Comparison of ENCODE assay signal across 27 cellular contexts in the genomic region with DNA sequence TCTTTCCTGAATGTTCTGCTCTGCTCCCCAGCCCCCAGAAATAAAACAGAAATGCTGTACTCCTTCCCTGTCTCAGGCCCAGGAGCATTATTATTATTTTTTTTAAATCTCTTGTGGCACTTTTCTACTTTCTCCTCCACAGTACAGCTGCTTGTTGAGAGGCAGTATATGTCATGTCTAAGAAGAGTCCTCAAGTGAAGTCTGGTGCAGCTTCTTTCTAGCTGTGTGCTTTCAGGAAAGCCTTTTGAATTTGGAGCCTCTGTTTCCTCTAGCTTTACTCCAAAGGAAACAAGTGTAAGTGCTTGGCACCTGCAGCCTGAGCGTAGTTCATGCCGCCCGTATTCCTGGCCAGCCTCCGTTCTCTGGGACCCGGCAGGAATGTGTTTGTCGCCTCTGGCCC. TPM values are rescaled to one million over a fixed set of nuclear protein-coding genes. Genes with fewer than 3 reads are reported as not detected.
DNase-seq lines count a peak whose midpoint lies in the region; ATAC-seq, FAIRE-seq and TF ChIP-seq lines count a peak whose summit lies in the region.
"Had no signal": no experiment of that assay in that cellular context is flagged by ENCODE, and none has a peak within 500 bp of the region (broad histone marks: within the 10 kb centered on the region; RNA-seq: fewer than 3 reads in every experiment).

No MANE protein-coding gene starts in this region.

- no peak overlapping the region for H3K4me3 Mint-ChIP-seq in chondrocyte (ENCODE audit: unreplicated experiment)
- H3K4me3 Mint-ChIP-seq in type B pancreatic cell, result no peak overlapping the region
- H3K4me3 Mint-ChIP-seq: CD14-positive monocyte; CD4-positive, alpha-beta memory T cell; CD4-positive, CD25-positive, alpha-beta regulatory T cell; CD8-positive, alpha-beta memory T cell had no signal

- TF ChIP-seq RAD21 in HepG2 (CRISPR knock-in tag; IDR thresholded peaks at IDR 0.05), result no peak

- H3K9me3 Mint-ChIP-seq in chondrocyte (ENCODE audit: low read depth) (no peaks in the 10 kb centered on the region), type B pancreatic cell (peaks cover 17% of the 10 kb centered on the region)

- H3K4me2 ChIP-seq in HepG2 (ENCODE audit: low read depth, low read length), result no peak overlapping the region
- H3K4me2 ChIP-seq in PC-9, result no peak overlapping the region
- H3K4me2 ChIP-seq: A549, BLaER1 had no signal

- peak overlapping the region; percentile 28 for H3K27ac ChIP-seq in HepG2 (ENCODE audit: extremely low read length, insufficient read depth, low read length)
- H3K27ac ChIP-seq in right lobe of liver, result no peak overlapping the region
- H3K27ac ChIP-seq in tibial nerve, result no peak overlapping the region
- no peak overlapping the region for H3K27ac ChIP-seq in PC-9
- H3K27ac ChIP-seq: 22Rv1, A549, BLaER1 had no signal

- H3K36me3 Mint-ChIP-seq in chondrocyte (ENCODE audit: low read depth) (no peaks in the 10 kb centered on the region), type B pancreatic cell (peaks cover 20% of the 10 kb centered on the region)
- H3K36me3 Mint-ChIP-seq: CD14-positive monocyte; CD4-positive, alpha-beta memory T cell; CD4-positive, CD25-positive, alpha-beta regulatory T cell had no signal

- FAIRE-seq in HepG2 (lab: Jason Lieb, UNC), result no peak
- FAIRE-seq: A549, GM12878, GM12892, GM18507, GM19239 had no signal

- H3K79me2 ChIP-seq in HepG2 (ENCODE audit: insufficient read depth, low read length) (peaks cover 95% of the 10 kb centered on the region), PC-9 (ENCODE audit: low read depth) (peaks cover 98% of the 10 kb centered on the region)

- no peaks in the 10 kb centered on the region for H3K27me3 Mint-ChIP-seq in chondrocyte (ENCODE audit: low read depth)
- no peaks in the 10 kb centered on the region for H3K27me3 Mint-ChIP-seq in type B pancreatic cell

- H3K4me1 Mint-ChIP-seq in chondrocyte (ENCODE audit: low read depth) (peaks cover 22% of the 10 kb centered on the region), type B pancreatic cell (ENCODE audit: unreplicated experiment) (peaks cover 26% of the 10 kb centered on the region)
- H3K4me1 Mint-ChIP-seq: CD14-positive monocyte; CD4-positive, alpha-beta memory T cell; CD4-positive, CD25-positive, alpha-beta regulatory T cell; CD8-positive, alpha-beta memory T cell had no signal

- peaks cover 46% of the 10 kb centered on the region for H3K4me1 ChIP-seq in HepG2 (ENCODE audit: insufficient read depth, low read length)
- peaks cover 0 to 28% (median 4%) of the 10 kb centered on the region in 4 donors for H3K4me1 ChIP-seq in right lobe of liver
- peaks cover 0 to 25% (median 5%) of the 10 kb centered on the region in 4 donors for H3K4me1 ChIP-seq in tibial nerve
- H3K4me1 ChIP-seq in PC-9 (replicated peaks; ENCODE audit: insufficient read depth), result peaks cover 17% of the 10 kb centered on the region
- H3K4me1 ChIP-seq: BE2C had no signal

- peaks cover 0 to 2% of the 10 kb centered on the region in 2 experiments; a peak in 1 of 5 replicates for H3K36me3 ChIP-seq in HepG2 (replicated peaks in 1 of 2; ENCODE audit: control insufficient read depth in 1 of 2, insufficient read depth in 2 of 2, low read length in 2 of 2)
- H3K36me3 ChIP-seq in right lobe of liver, result no peaks in the 10 kb centered on the region
- H3K36me3 ChIP-seq in tibial nerve, result peaks cover 0 to 10% (median 0%) of the 10 kb centered on the region in 3 donors
- H3K36me3 ChIP-seq in PC-9 (ENCODE audit: low read depth), result no peaks in the 10 kb centered on the region
- H3K36me3 ChIP-seq: BE2C had no signal

- H4K20me1 ChIP-seq in HepG2 (ENCODE audit: insufficient read depth, low read length) (peaks cover 5% of the 10 kb centered on the region), PC-9 (ENCODE audit: insufficient read depth) (peaks cover 64% of the 10 kb centered on the region)

- H3K9me3 ChIP-seq in HepG2 (ENCODE audit: low read length), result no peaks in the 10 kb centered on the region
- no peaks in the 10 kb centered on the region for H3K9me3 ChIP-seq in right lobe of liver
- no peaks in the 10 kb centered on the region for H3K9me3 ChIP-seq in tibial nerve
- no peaks in the 10 kb centered on the region for H3K9me3 ChIP-seq in PC-9 (ENCODE audit: insufficient read depth, low read depth)
- H3K9me3 ChIP-seq: A549, BE2C had no signal

- H3K9me2 ChIP-seq in PC-9 (ENCODE audit: insufficient read depth), result no peaks in the 10 kb centered on the region

- CTCF ChIA-PET in HepG2 (lab: Yijun Ruan, JAX; ENCODE audit: low intra/inter-chr PET ratio, low total read pairs), result no interaction called here
- CTCF ChIA-PET in PC-9 (lab: Charles Lee), result no interaction called here

- intact Hi-C loops in HepG2 (cut with micrococcal nuclease; ENCODE audit: unreplicated experiment) (no loop called here), right lobe of liver (cut with DNase I) (no loop called here), PC-9 (cut with micrococcal nuclease; ENCODE audit: unreplicated experiment) (no loop called here)

- no peak overlapping the region for H3K27ac Mint-ChIP-seq in chondrocyte (ENCODE audit: unreplicated experiment)
- H3K27ac Mint-ChIP-seq in type B pancreatic cell, result peak overlapping the region; percentile 94
- H3K27ac Mint-ChIP-seq: CD14-positive monocyte; CD4-positive, alpha-beta memory T cell; CD4-positive, CD25-positive, alpha-beta regulatory T cell; CD8-positive, alpha-beta memory T cell had no signal

- TF ChIP-seq CTCF in HepG2 (CRISPR knock-in tag; IDR thresholded peaks at IDR 0.05) (no peak), right lobe of liver (IDR thresholded peaks at IDR 0.05) (no peak), chondrocyte (IDR thresholded peaks at IDR 0.05) (no peak), type B pancreatic cell (conservative IDR thresholded peaks at IDR 0.05) (no peak), tibial nerve (IDR thresholded peaks at IDR 0.05) (no peak), PC-9 (conservative IDR thresholded peaks at IDR 0.05) (no peak)

- 0 out of 2 replicates have a peak, but pooled peaks cover 4% of the 10 kb centered on the region for H3F3A ChIP-seq in PC-9 (ENCODE audit: insufficient read depth, low read depth)

- in situ Hi-C loops in HepG2 (cut with HindIII; ENCODE audit: extremely low pct_ligation_motif_present, low pct_unique_long_range_greater_than_20kb), result no loop called here

- TF ChIP-seq EP300 in HepG2 (IDR thresholded peaks at IDR 0.05; ENCODE audit: low read depth in 2 of 2, low read length in 2 of 2), result no peak
- no peak for TF ChIP-seq EP300 in HepG2 (CRISPR knock-in tag; IDR thresholded peaks at IDR 0.05; ENCODE audit: borderline replicate concordance)
- no peak for TF ChIP-seq EP300 in tibial nerve (IDR thresholded peaks at IDR 0.05)

- POLR2A ChIA-PET in HepG2 (lab: Yijun Ruan, JAX) (no interaction called here), PC-9 (lab: Charles Lee; ENCODE audit: unreplicated experiment) (interaction anchor here (0.6 kb wide), 1 partner anchor 327 kb away, joined by 6 read pairs; no protein-coding TSS in a partner anchor)

- BruUV-seq in HepG2 (replicated peaks; lab: Mats Ljungman, UMichigan) (no TSS peak), PC-9 (replicated peaks; lab: Mats Ljungman, UMichigan) (no TSS peak)

- H3K9ac ChIP-seq in HepG2 (ENCODE audit: insufficient read depth, low read depth, low read length), result no peak overlapping the region
- H3K9ac ChIP-seq: BLaER1 had no signal

- WGBS in HepG2 (ENCODE audit: low lambda C conversion rate), result 97% methylated on average over 6 of the region's 6 CpGs
- 83% methylated on average over 1 of the region's 6 CpGs for WGBS in right lobe of liver (ENCODE audit: insufficient coverage, low coverage, low lambda C conversion rate, missing lambda C conversion rate)
- WGBS in tibial nerve, 2 donors, result 97 to 100% methylated on average over 6 of the region's 6 CpGs

- DNase-seq in HepG2 (ENCODE audit: low spot score), result no peak
- no peak for DNase-seq in right lobe of liver
- peak; percentile 50 for DNase-seq in chondrocyte (ENCODE audit: low spot score)
- DNase-seq in type B pancreatic cell (ENCODE audit: extremely low spot score, unreplicated experiment), result no peak
- no peak for DNase-seq in tibial nerve (ENCODE audit: low spot score in 2 of 2)
- DNase-seq in PC-9, result no peak
- DNase-seq: BE2C; C1 segment of cervical spinal cord; CD4-positive, alpha-beta memory T cell; CD4-positive, CD25-positive, alpha-beta regulatory T cell; COR-L47; DMS 273 treated with DMSO at 0.1 percent for 48 hours; DMS153; DMS53; DMS79; DND-41; EL; GDM1 had no signal

- H2AFZ ChIP-seq in HepG2 (ENCODE audit: low read length) (no peak overlapping the region), PC-9 (no peak overlapping the region)

- TF ChIP-seq POLR2A in HepG2 (IDR thresholded peaks at IDR 0.05; ENCODE audit: insufficient read depth in 1 of 2, low read depth in 2 of 2, low read length in 2 of 2) (no peak), right lobe of liver (IDR thresholded peaks at IDR 0.05) (no peak), tibial nerve (IDR thresholded peaks at IDR 0.05) (no peak)

- H3K27me3 ChIP-seq in HepG2 (ENCODE audit: control insufficient read depth in 1 of 2, insufficient read depth in 2 of 2, low read length in 2 of 2) (no peaks in the 10 kb centered on the region), right lobe of liver (no peaks in the 10 kb centered on the region), tibial nerve (no peaks in the 10 kb centered on the region), PC-9 (ENCODE audit: insufficient read depth, low read depth) (no peaks in the 10 kb centered on the region)
- H3K27me3 ChIP-seq: BE2C, BLaER1 had no signal

- ATAC-seq in HepG2 (no peak), right lobe of liver (no peak)
- ATAC-seq: A549, GM12878 had no signal

- H3K4me3 ChIP-seq in HepG2 (replicated peaks in 1 of 3; ENCODE audit: insufficient read depth in 1 of 3, low read depth in 2 of 3, low read length in 3 of 3) (no peak overlapping the region), right lobe of liver (no peak overlapping the region), tibial nerve (no peak overlapping the region), PC-9 (no peak overlapping the region)
- H3K4me3 ChIP-seq: A549, BLaER1, GM12878 had no signal

RNA-seq across cellular contexts. Expression of a gene that starts 22.4 kb away (rescaled TPM):
- total RNA-seq in HepG2 (2016; rRNA removed; fragmentation: Illumina TruSeq; extraction: Trizol) (21.2 and 21.3 TPM in 2 replicates), right lobe of liver (10 to 100 TPM in 3 of 6 experiments, 1 to 10 TPM in 3; 8.1 to 11.2 (median 9.8) TPM), chondrocyte (35.5 to 46.7 TPM (median 39.0 TPM) in 3 replicates), type B pancreatic cell (ENCODE audit: low replicate concordance) (46.3 and 52.7 TPM in 2 replicates), tibial nerve (10 to 100 TPM; 33.7 to 39.9 (median 35.6) TPM), PC-9 (2021) (91.4 and 107 TPM in 2 replicates)
- total RNA-seq in HepG2 (2016; cell fraction: cytosol; rRNA removed; fragmentation: Illumina TruSeq; extraction: Trizol; ENCODE audit: low read depth), result 15.6 and 16.1 TPM in 2 replicates
- total RNA-seq in HepG2 (2016; cell fraction: insoluble cytoplasmic fraction; rRNA removed; fragmentation: Illumina TruSeq; extraction: Trizol), result 20.4 and 23.5 TPM in 2 replicates
- total RNA-seq in HepG2 (2016; cell fraction: membrane; rRNA removed; fragmentation: Illumina TruSeq; extraction: Trizol), result 27.1 and 28.5 TPM in 2 replicates
- 28.8 and 34.0 TPM in 2 replicates for total RNA-seq in HepG2 (2016; cell fraction: nucleus; rRNA removed; fragmentation: Illumina TruSeq; extraction: Trizol)
- 27.5 and 32.7 TPM in 2 replicates for polyA plus RNA-seq in HepG2 (2011; rRNA removed)
- polyA plus RNA-seq in HepG2 (2011; cell fraction: cytosol; rRNA removed), result 19.3 and 22.2 TPM in 2 replicates
- 33.7 and 43.0 TPM in 2 replicates for polyA plus RNA-seq in HepG2 (2011; cell fraction: nucleus; rRNA removed)
- 20.5 and 29.8 TPM in 2 replicates for polyA plus RNA-seq in HepG2 (2012)
- 8.6 and 8.8 TPM in 2 replicates for polyA plus RNA-seq in HepG2 (2016; cell fraction: cytosol; fragmentation: Illumina TruSeq; extraction: Trizol; ENCODE audit: low read depth)
- 21.8 and 25.4 TPM in 2 replicates for polyA plus RNA-seq in HepG2 (2016; cell fraction: insoluble cytoplasmic fraction; fragmentation: Illumina TruSeq; extraction: Trizol; ENCODE audit: low read depth)
- 26.9 and 28.8 TPM in 2 replicates for polyA plus RNA-seq in HepG2 (2016; cell fraction: membrane; fragmentation: Illumina TruSeq; extraction: Trizol; ENCODE audit: low read depth)
- 22.6 and 25.2 TPM in 2 replicates for polyA plus RNA-seq in HepG2 (2016; cell fraction: nucleus; fragmentation: Illumina TruSeq; extraction: Trizol; ENCODE audit: insufficient read depth, low read depth)
- polyA minus RNA-seq in HepG2 (2011; rRNA and poly(A)+ RNA removed; ENCODE audit: low replicate concordance), result 83.1 and 137 TPM in 2 replicates
- polyA minus RNA-seq in HepG2 (2011; cell fraction: cytosol; rRNA and poly(A)+ RNA removed), result 22.7 and 29.5 TPM in 2 replicates
- 111 and 113 TPM in 2 replicates for polyA minus RNA-seq in HepG2 (2011; cell fraction: nucleus; rRNA and poly(A)+ RNA removed)
- polyA plus RNA-seq: CD14-positive monocyte; CD4-positive, CD25-positive, alpha-beta regulatory T cell had no signal
